ENCODE assay signal across 15 cellular contexts in the genomic region with DNA sequence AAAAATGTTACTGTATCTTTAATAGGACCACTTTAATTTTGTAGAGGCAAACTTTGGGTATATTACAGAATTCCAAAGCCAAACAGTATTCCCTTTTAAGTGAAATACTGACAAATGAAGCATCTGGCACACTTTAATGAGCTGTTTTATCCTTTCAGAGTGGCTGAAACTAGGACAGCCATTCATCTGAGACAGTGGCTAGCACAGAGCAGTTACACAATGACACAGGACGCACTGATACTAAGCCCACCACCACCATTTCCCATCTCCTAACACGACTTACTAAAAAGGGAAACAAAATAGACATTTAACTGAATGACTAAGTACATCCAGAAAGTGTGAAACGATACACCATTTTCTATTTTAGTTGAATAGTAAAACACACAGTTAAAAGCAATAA.
DNase-seq lines count a peak whose midpoint lies in the region; ATAC-seq, FAIRE-seq and TF ChIP-seq lines count a peak whose summit lies in the region.
"Had no signal": no experiment of that assay in that cellular context is flagged by ENCODE, and none has a peak within 500 bp of the region (broad histone marks: within the 10 kb centered on the region; RNA-seq: fewer than 3 reads in every experiment).

No MANE protein-coding gene starts in this region.

- TF ChIP-seq POLR2A in GM18505 (IDR thresholded peaks at IDR 0.05; ENCODE audit: borderline replicate concordance, extremely low read depth, insufficient read depth, insufficient read length): no peak

- H3K9me3 ChIP-seq in HUES6 (ENCODE audit: control insufficient read depth, insufficient read depth, low read depth, low read length) (no peaks in the 10 kb centered on the region), astrocyte (ENCODE audit: insufficient read depth, low read depth, low read length) (no peaks in the 10 kb centered on the region), iPS-20b (ENCODE audit: insufficient read depth, low read depth, low read length) (no peaks in the 10 kb centered on the region)
- H3K9me3 ChIP-seq: prostate gland had no signal

- H3K9me3 Mint-ChIP-seq in astrocyte (ENCODE audit: unreplicated experiment): no peaks in the 10 kb centered on the region
- H3K9me3 Mint-ChIP-seq: activated naive CD8-positive, alpha-beta T cell treated with anti-CD3 and anti-CD28 coated beads, Interleukin-2, amount 10 ng/mL, durations not matched to agents 7 days and 5 days; stimulated activated naive CD8-positive, alpha-beta T cell treated with anti-CD3 and anti-CD28 coated beads, Interleukin-15, Interleukin-2, amounts not matched to agents 100 ng/mL and 50 ng/mL, for 24 hours had no signal

- peaks cover 56% of the 10 kb centered on the region for H3K4me1 Mint-ChIP-seq in astrocyte (ENCODE audit: low read depth, unreplicated experiment)
- H3K4me1 Mint-ChIP-seq: activated CD8-positive, alpha-beta memory T cell treated with anti-CD3 and anti-CD28 coated beads, Interleukin-2, amount 10 ng/mL, durations not matched to agents 7 days and 5 days; activated naive CD8-positive, alpha-beta T cell treated with anti-CD3 and anti-CD28 coated beads, Interleukin-2, amount 10 ng/mL, durations not matched to agents 7 days and 5 days had no signal

- DNase-seq in astrocyte (ENCODE audit: low read depth) (no peak), superior temporal gyrus (ENCODE audit: extremely low spot score) (peak; percentile 53), cerebellar cortex (ENCODE audit: low spot score) (no peak)
- DNase-seq in stimulated activated CD8-positive, alpha-beta memory T cell treated with anti-CD3 and anti-CD28 coated beads, Interleukin-4, amount 100 ng/mL, for 48 hours: no peak
- DNase-seq: activated CD8-positive, alpha-beta memory T cell treated with anti-CD3 and anti-CD28 coated beads, Interleukin-2, amount 10 ng/mL, durations not matched to agents 7 days and 5 days; activated naive CD8-positive, alpha-beta T cell treated with anti-CD3 and anti-CD28 coated beads, Interleukin-2, amount 10 ng/mL, durations not matched to agents 7 days and 5 days; effector CD4-positive, alpha-beta T cell; left ventricle myocardium superior; T-helper 9 cell had no signal

- H3K27ac Mint-ChIP-seq in astrocyte (ENCODE audit: unreplicated experiment): peak overlapping the region; percentile 44
- H3K27ac Mint-ChIP-seq: activated CD8-positive, alpha-beta memory T cell treated with anti-CD3 and anti-CD28 coated beads, Interleukin-2, amount 10 ng/mL, durations not matched to agents 7 days and 5 days; activated naive CD8-positive, alpha-beta T cell treated with anti-CD3 and anti-CD28 coated beads, Interleukin-2, amount 10 ng/mL, durations not matched to agents 7 days and 5 days; stimulated activated naive CD8-positive, alpha-beta T cell treated with anti-CD3 and anti-CD28 coated beads, Interleukin-15, Interleukin-2, amounts not matched to agents 100 ng/mL and 50 ng/mL, for 24 hours had no signal

- peak overlapping the region; percentile 75 for H3K4me3 Mint-ChIP-seq in astrocyte (ENCODE audit: unreplicated experiment)
- H3K4me3 Mint-ChIP-seq: activated CD8-positive, alpha-beta memory T cell treated with anti-CD3 and anti-CD28 coated beads, Interleukin-2, amount 10 ng/mL, durations not matched to agents 7 days and 5 days; activated naive CD8-positive, alpha-beta T cell treated with anti-CD3 and anti-CD28 coated beads, Interleukin-2, amount 10 ng/mL, durations not matched to agents 7 days and 5 days; stimulated activated naive CD8-positive, alpha-beta T cell treated with anti-CD3 and anti-CD28 coated beads, Interleukin-15, Interleukin-2, amounts not matched to agents 100 ng/mL and 50 ng/mL, for 24 hours had no signal

- H4K20me1 ChIP-seq in astrocyte (ENCODE audit: insufficient read depth, low read length): peaks cover 58% of the 10 kb centered on the region

- H3K27ac ChIP-seq in HUES6 (ENCODE audit: low read depth, low read length): peak overlapping the region; percentile 98
- no peak overlapping the region for H3K27ac ChIP-seq in astrocyte (ENCODE audit: low read depth, low read length)
- H3K27ac ChIP-seq in iPS-20b (ENCODE audit: low read length): peak overlapping the region; percentile 23

- H3K36me3 Mint-ChIP-seq in astrocyte (ENCODE audit: low read depth, unreplicated experiment): peaks cover 8% of the 10 kb centered on the region
- H3K36me3 Mint-ChIP-seq: activated CD8-positive, alpha-beta memory T cell treated with anti-CD3 and anti-CD28 coated beads, Interleukin-2, amount 10 ng/mL, durations not matched to agents 7 days and 5 days; activated naive CD8-positive, alpha-beta T cell treated with anti-CD3 and anti-CD28 coated beads, Interleukin-2, amount 10 ng/mL, durations not matched to agents 7 days and 5 days had no signal

- H3K27me3 Mint-ChIP-seq in astrocyte (ENCODE audit: low read depth, unreplicated experiment): no peaks in the 10 kb centered on the region

- H3K9ac ChIP-seq in HUES6 (ENCODE audit: low read length): peak overlapping the region; percentile 95
- H3K9ac ChIP-seq in astrocyte (ENCODE audit: low read length): no peak overlapping the region
- H3K9ac ChIP-seq in iPS-20b (ENCODE audit: low read depth, low read length): peak overlapping the region; percentile 80

- peak overlapping the region; percentile 72 for H3K4me3 ChIP-seq in HUES6 (ENCODE audit: low read depth, low read length)
- H3K4me3 ChIP-seq in astrocyte (ENCODE audit: insufficient read depth, low read depth, low read length): no peak overlapping the region
- H3K4me3 ChIP-seq in iPS-20b (ENCODE audit: low read length): peak overlapping the region; percentile 81
- H3K4me3 ChIP-seq: prostate gland had no signal

- no peaks in the 10 kb centered on the region for H3K27me3 ChIP-seq in HUES6 (ENCODE audit: control insufficient read depth, insufficient read depth, low read length)
- no peaks in the 10 kb centered on the region for H3K27me3 ChIP-seq in astrocyte (ENCODE audit: insufficient read depth, low read length)
- H3K27me3 ChIP-seq in iPS-20b (ENCODE audit: insufficient read depth, low read length): no peaks in the 10 kb centered on the region

- H3K36me3 ChIP-seq in HUES6 (ENCODE audit: control insufficient read depth, insufficient read depth, low read length): peaks cover 14% of the 10 kb centered on the region
- peaks cover 6% of the 10 kb centered on the region for H3K36me3 ChIP-seq in astrocyte (ENCODE audit: insufficient read depth, low read length)
- H3K36me3 ChIP-seq in iPS-20b (ENCODE audit: insufficient read depth, low read depth, low read length): peaks cover 19% of the 10 kb centered on the region
- H3K36me3 ChIP-seq: prostate gland had no signal

- H3K4me1 ChIP-seq in HUES6 (ENCODE audit: control insufficient read depth, insufficient read depth, low read length) (peaks cover 45% of the 10 kb centered on the region), astrocyte (ENCODE audit: insufficient read depth, low read length) (peaks cover 31% of the 10 kb centered on the region), iPS-20b (ENCODE audit: insufficient read depth, low read length) (peaks cover 35% of the 10 kb centered on the region)

- no peak overlapping the region for H3K4me2 ChIP-seq in astrocyte (ENCODE audit: low read length)

- no peak for FAIRE-seq in astrocyte (lab: Jason Lieb, UNC)
- FAIRE-seq: frontal cortex had no signal

- no peak overlapping the region for H2AFZ ChIP-seq in astrocyte (ENCODE audit: low read depth, low read length)

- peaks cover 33% of the 10 kb centered on the region for H3K79me2 ChIP-seq in astrocyte (ENCODE audit: insufficient read depth, low read length)

- ATAC-seq in GM18505 (IDR thresholded peaks at IDR 0.05; ENCODE audit: unreplicated experiment): no peak
- ATAC-seq: activated CD8-positive, alpha-beta memory T cell treated with anti-CD3 and anti-CD28 coated beads, Interleukin-2, amount 10 ng/mL, durations not matched to agents 7 days and 5 days; left ventricle myocardium superior had no signal

- no peak for TF ChIP-seq CTCF in astrocyte (IDR thresholded peaks at IDR 0.05; ENCODE audit: insufficient read depth, low read depth, low read length)
